Comparison of ENCODE assay signal across 16 cellular contexts in the genomic region with DNA sequence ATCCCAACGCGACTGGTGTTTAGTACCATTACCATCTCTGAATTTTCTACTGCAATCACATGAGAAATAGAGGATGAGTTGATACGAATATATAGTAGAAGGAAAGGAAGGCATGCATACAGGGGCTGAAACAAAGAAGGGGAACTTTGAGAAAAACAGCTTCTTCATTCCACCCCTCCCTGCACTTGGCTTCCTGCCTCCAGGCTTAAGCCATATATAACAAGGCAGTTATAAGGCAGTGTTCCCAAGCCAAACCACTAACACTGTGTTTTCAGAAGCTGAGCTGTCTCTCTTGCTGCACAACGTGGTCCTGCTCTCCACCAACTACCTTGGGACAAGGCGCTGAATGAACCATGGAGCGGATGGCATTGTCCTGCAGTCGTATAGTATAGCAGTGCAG.
"Had no signal": no experiment of that assay in that cellular context is flagged by ENCODE, and none has a peak within 500 bp of the region (broad histone marks: within the 10 kb centered on the region; RNA-seq: fewer than 3 reads in every experiment).

No MANE protein-coding gene starts in this region.

- H3K4me3 ChIP-seq: coronary artery, heart left ventricle, lower lobe of right lung, pancreas, tibial artery had no signal

- DNase-seq: activated CD4-positive, alpha-beta memory T cell treated with anti-CD3 and anti-CD28 coated beads, Interleukin-2, amount 10 ng/mL, durations not matched to agents 7 days and 5 days; activated CD4-positive, alpha-beta T cell treated with anti-CD3 and anti-CD28 coated beads for 4 hours; activated CD8-positive, alpha-beta memory T cell treated with anti-CD3 and anti-CD28 coated beads, Interleukin-2, amount 50 U/mL, for 4 hours; activated naive CD4-positive, alpha-beta T cell; caudate nucleus; foreskin keratinocyte; heart left ventricle; immature natural killer cell; lower lobe of right lung; pancreas; tibial artery had no signal

- H3K27ac ChIP-seq: coronary artery, foreskin keratinocyte, heart left ventricle, lower lobe of right lung, pancreas, tibial artery had no signal

- H3K27me3 ChIP-seq: foreskin keratinocyte, heart left ventricle, pancreas, tibial artery had no signal

- H3K9me3 ChIP-seq: heart left ventricle, lower lobe of right lung, pancreas, tibial artery had no signal

- H3K9me3 Mint-ChIP-seq: activated CD4-positive, alpha-beta memory T cell treated with anti-CD3 and anti-CD28 coated beads, Interleukin-2, amount 10 ng/mL, durations not matched to agents 7 days and 5 days; immature natural killer cell; mesothelial cell of epicardium; neural crest cell; T-helper 1 cell treated with Interleukin-12 subunit alpha and Interleukin-12 subunit beta and Interleukin-4 antibody, amounts not matched to agents 30 μg/mL and 1 μg/mL, for 36 hours had no signal

- H3K4me3 Mint-ChIP-seq: activated CD4-positive, alpha-beta memory T cell treated with anti-CD3 and anti-CD28 coated beads, Interleukin-2, amount 10 ng/mL, durations not matched to agents 7 days and 5 days; immature natural killer cell; mesothelial cell of epicardium; neural crest cell; T-helper 1 cell treated with Interleukin-12 subunit alpha and Interleukin-12 subunit beta and Interleukin-4 antibody, amounts not matched to agents 30 μg/mL and 1 μg/mL, for 36 hours had no signal

- H3K4me1 ChIP-seq: foreskin keratinocyte, heart left ventricle, lower lobe of right lung, pancreas, tibial artery had no signal

- H3K27ac Mint-ChIP-seq: activated CD4-positive, alpha-beta memory T cell treated with anti-CD3 and anti-CD28 coated beads, Interleukin-2, amount 10 ng/mL, durations not matched to agents 7 days and 5 days; mesothelial cell of epicardium; T-helper 1 cell treated with Interleukin-12 subunit alpha and Interleukin-12 subunit beta and Interleukin-4 antibody, amounts not matched to agents 30 μg/mL and 1 μg/mL, for 36 hours had no signal

- H3K4me1 Mint-ChIP-seq: activated CD4-positive, alpha-beta memory T cell treated with anti-CD3 and anti-CD28 coated beads, Interleukin-2, amount 10 ng/mL, durations not matched to agents 7 days and 5 days; immature natural killer cell; mesothelial cell of epicardium; neural crest cell had no signal

- H3K27me3 Mint-ChIP-seq: activated CD4-positive, alpha-beta memory T cell treated with anti-CD3 and anti-CD28 coated beads, Interleukin-2, amount 10 ng/mL, durations not matched to agents 7 days and 5 days had no signal

- ATAC-seq: foreskin keratinocyte, heart left ventricle, lower lobe of right lung, pancreas, sciatic nerve had no signal
